ENCODE assay signal across 8 cellular contexts in the genomic region with DNA sequence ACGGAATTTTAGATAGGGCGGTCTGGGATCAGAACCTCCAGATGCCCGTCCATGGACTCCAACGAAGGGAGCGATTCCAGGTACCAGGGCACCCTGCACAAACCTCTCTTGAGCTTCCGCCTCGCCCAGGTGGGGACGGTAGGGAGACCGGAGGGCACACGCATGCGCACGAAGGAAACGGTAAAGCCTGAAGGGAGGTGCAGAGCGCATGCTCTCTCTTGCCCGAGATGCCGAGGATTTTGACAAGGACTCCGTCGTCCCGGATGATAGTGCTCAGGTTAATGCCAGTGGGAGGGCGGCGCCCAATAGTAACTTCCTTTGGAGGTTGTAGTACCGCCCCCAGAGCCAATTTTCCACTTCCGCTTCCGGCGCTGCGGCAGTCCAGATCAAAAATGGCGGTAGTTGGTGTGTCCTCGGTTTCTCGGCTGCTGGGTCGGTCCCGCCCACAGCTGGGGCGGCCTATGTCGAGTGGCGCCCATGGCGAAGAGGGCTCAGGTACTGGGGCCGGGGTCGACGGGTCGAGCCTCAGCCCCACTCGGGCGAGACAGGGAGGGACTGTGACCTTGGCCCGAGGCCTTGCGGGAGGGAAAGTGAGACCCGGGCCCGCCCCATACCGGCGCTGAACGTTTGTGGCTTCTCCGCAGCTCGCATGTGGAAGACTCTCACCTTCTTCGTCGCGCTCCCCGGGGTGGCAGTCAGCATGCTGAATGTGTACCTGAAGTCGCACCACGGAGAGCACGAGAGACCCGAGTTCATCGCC. TPM values are rescaled to one million over a fixed set of nuclear protein-coding genes. Genes with fewer than 3 reads are reported as not detected.
DNase-seq lines count a peak whose midpoint lies in the region; ATAC-seq, FAIRE-seq and TF ChIP-seq lines count a peak whose summit lies in the region.

A gene (plus strand): TSS at position 379 of the 760 bp plus-strand sequence. CDS start 14 bp downstream, at position 393.

- peaks cover 21% of the 10 kb centered on the region for H3K4me1 ChIP-seq in keratinocyte (ENCODE audit: control insufficient read depth, extremely low read depth, insufficient read depth, low read length)

- ATAC-seq in GM19035 (IDR thresholded peaks at IDR 0.05; ENCODE audit: unreplicated experiment), result peak; percentile 93
- peak; percentile 95 for ATAC-seq in HG03354 (IDR thresholded peaks at IDR 0.05; ENCODE audit: poor library complexity, severe bottlenecking, unreplicated experiment)
- ATAC-seq in activated CD4-positive, CD25-positive, alpha-beta regulatory T cell treated with anti-CD3 and anti-CD28 coated beads, Interleukin-2, amount 50 U/mL, for 24 hours, result peak; percentile 97

- no peaks in the 10 kb centered on the region for H3K9me1 ChIP-seq in keratinocyte (ENCODE audit: control insufficient read depth, extremely low read depth, insufficient read depth, low read length)

- H4K20me1 ChIP-seq in keratinocyte (ENCODE audit: control insufficient read depth, extremely low read depth, insufficient read depth, low read length), result no peaks in the 10 kb centered on the region

- H3K36me3 ChIP-seq in keratinocyte (ENCODE audit: control insufficient read depth in 2 of 2, extremely low read depth in 1 of 2, insufficient read depth in 2 of 2, low read length in 2 of 2), result peaks cover 4 to 7% of the 10 kb centered on the region in 2 experiments

- H3K4me3 ChIP-seq in keratinocyte (ENCODE audit: control insufficient read depth in 2 of 3, extremely low read depth in 1 of 3, insufficient read depth in 2 of 3, low read depth in 1 of 3, low read length in 3 of 3), result peak within 1 kb of the TSS; percentile 61 to 95 (median 94)

- peak within 1 kb of the TSS; percentile 96 for H3K4me2 ChIP-seq in keratinocyte (ENCODE audit: control insufficient read depth, extremely low read depth, insufficient read depth, low read depth, low read length)

- H3K9ac ChIP-seq in keratinocyte (ENCODE audit: control insufficient read depth, extremely low read depth, insufficient read depth, low read length), result peak within 1 kb of the TSS; percentile 84

- dilution Hi-C loops in keratinocyte (cut with MboI; ENCODE audit: extremely low pct_ligation_motif_present, low sequenced_read_pairs), result no loop called here

- TF ChIP-seq CTCF in keratinocyte (optimal IDR thresholded peaks at IDR 0.05 in 1 of 3, IDR thresholded peaks at IDR 0.05 in 1 of 3, conservative IDR thresholded peaks at IDR 0.05 in 1 of 3; ENCODE audit: extremely low read depth in 1 of 3, insufficient read depth in 2 of 3, low read length in 3 of 3), result no peak

- H3K27me3 ChIP-seq in keratinocyte (ENCODE audit: control insufficient read depth, extremely low read depth, insufficient read depth, low read length), result no peaks in the 10 kb centered on the region

- H3K9me3 ChIP-seq in keratinocyte (ENCODE audit: control insufficient read depth, low read depth, low read length), result no peaks in the 10 kb centered on the region

- peak within 1 kb of the TSS; percentile 51 for H3K27ac ChIP-seq in keratinocyte (ENCODE audit: control insufficient read depth, insufficient read depth, low read length)

- DNase-seq in AML-193 (lab: John Stamatoyannopoulos, UW), result peak; percentile 98 to 99
- DNase-seq in NCI-H446 treated with DMSO at 0.1 percent for 48 hours (lab: John Stamatoyannopoulos, UW), result peak; percentile 96
- DNase-seq in cerebellar cortex (ENCODE audit: low spot score), result peak; percentile 100
- peak; percentile 98 for DNase-seq in keratinocyte (ENCODE audit: low read depth, low spot score)
- peak; percentile 91 to 92 for DNase-seq in stimulated activated CD4-positive, alpha-beta T cell treated with anti-CD3 and anti-CD28 coated beads, Interleukin-15, amount 100 ng/mL, for 1 hour (ENCODE audit: low read depth in 1 of 2, low spot score in 1 of 2)

- FAIRE-seq in keratinocyte (lab: Jason Lieb, UNC), result peak; percentile 61

- H3K79me2 ChIP-seq in keratinocyte (ENCODE audit: control insufficient read depth, insufficient read depth, low read length), result peaks cover 40% of the 10 kb centered on the region

- peak within 1 kb of the TSS; percentile 98 for H2AFZ ChIP-seq in keratinocyte (ENCODE audit: control insufficient read depth, low read length)

RNA-seq across cellular contexts. Expression of the gene that starts here (rescaled TPM):
- polyA plus RNA-seq in keratinocyte, result 584 to 976 TPM (median 663 TPM) in 3 replicates
- 206 TPM for polyA plus RNA-seq in keratinocyte (2011; ENCODE audit: low read depth)
- 447 and 487 TPM in 2 replicates for polyA plus RNA-seq in keratinocyte (2011; cell fraction: cytosol; rRNA removed)
- 810 and 833 TPM in 2 replicates for polyA plus RNA-seq in keratinocyte (2011; cell fraction: nucleus; rRNA removed)
- polyA plus RNA-seq in keratinocyte (2012; ENCODE audit: low replicate concordance), result 607 and 624 TPM in 2 replicates
- polyA minus RNA-seq in keratinocyte, result 243 to 392 TPM (median 319 TPM) in 3 replicates
- 450 TPM for polyA minus RNA-seq in keratinocyte (2011; cell fraction: cytosol; rRNA and poly(A)+ RNA removed)
- 189 and 227 TPM in 2 replicates for polyA minus RNA-seq in keratinocyte (2011; cell fraction: nucleus; rRNA and poly(A)+ RNA removed)

Comparison
In these comparisons a context has a peak if more than half of its experiments do, and no peak if none do; other contexts are left out.
1. Peak in every context shown above with its lines: DNase-seq, ATAC-seq, H3K4me3 ChIP-seq and H3K27ac ChIP-seq.